Comparison of ENCODE assay signal across 13 cellular contexts in genomic region chr1:16168622-16169021, GRCh38. TPM values are rescaled to one million over a fixed set of nuclear protein-coding genes. Genes with fewer than 3 reads are reported as not detected.
A peak's percentile ranks its signal among the peaks of the same experiment; 100 is the strongest.
DNase-seq lines count a peak whose midpoint lies in the region; ATAC-seq and TF ChIP-seq lines count a peak whose summit lies in the region.
"Had no signal": no experiment of that assay in that cellular context is flagged by ENCODE, and none has a peak within 500 bp of the region (broad histone marks: within the 10 kb centered on the region; RNA-seq: fewer than 3 reads in every experiment).

No MANE protein-coding gene starts in this region.

- no peaks in the 10 kb centered on the region for H3K27me3 Mint-ChIP-seq in activated T-helper 17 cell treated with anti-CD3 and anti-CD28 coated beads, Interleukin-2, amount 50 U/mL, for 72 hours

- H3K27me3 ChIP-seq in BLaER1, result peaks cover 24% of the 10 kb centered on the region
- no peaks in the 10 kb centered on the region for H3K27me3 ChIP-seq in HUES48 (ENCODE audit: control insufficient read depth, insufficient read depth, low read length)
- H3K27me3 ChIP-seq in adrenal gland, result no peaks in the 10 kb centered on the region
- H3K27me3 ChIP-seq: vagina had no signal

- H3K27ac Mint-ChIP-seq in activated T-helper 17 cell treated with anti-CD3 and anti-CD28 coated beads, Interleukin-2, amount 50 U/mL, for 72 hours, result no peak overlapping the region

- no peaks in the 10 kb centered on the region; the same call in 1 of the 2 replicates for H4K20me1 ChIP-seq in BLaER1

- peak in 1 of 3 donors; percentile 44 for DNase-seq in mucosa of descending colon
- DNase-seq in adrenal gland, result no peak
- no peak for DNase-seq in DMS 273 treated with DMSO at 0.1 percent for 48 hours (lab: John Stamatoyannopoulos, UW)
- no peak for DNase-seq in 8988T
- DNase-seq: central memory CD4-positive, alpha-beta T cell; NCI-H146 had no signal

- H3K27ac ChIP-seq in BLaER1, result no peak overlapping the region
- peak overlapping the region; percentile 20 for H3K27ac ChIP-seq in HUES48 (ENCODE audit: low read depth, low read length)
- H3K27ac ChIP-seq in adrenal gland, result no peak overlapping the region
- H3K27ac ChIP-seq: GM23248 had no signal

- H3K4me3 ChIP-seq in BLaER1 (no peak overlapping the region), HUES48 (ENCODE audit: low read depth, low read length) (no peak overlapping the region), mucosa of descending colon (no peak overlapping the region), adrenal gland (no peak overlapping the region)
- H3K4me3 ChIP-seq: GM23248 had no signal

- no peak overlapping the region for H3K9ac ChIP-seq in BLaER1
- no peak overlapping the region for H3K9ac ChIP-seq in HUES48 (ENCODE audit: low read depth, low read length)
- H3K9ac ChIP-seq: GM23248 had no signal

- H3K4me3 Mint-ChIP-seq in activated T-helper 17 cell treated with anti-CD3 and anti-CD28 coated beads, Interleukin-2, amount 50 U/mL, for 72 hours, result peak overlapping the region; percentile 64

- H3K4me1 ChIP-seq in BLaER1, result peaks cover 53% of the 10 kb centered on the region
- peaks cover 22% of the 10 kb centered on the region for H3K4me1 ChIP-seq in HUES48 (ENCODE audit: control insufficient read depth, insufficient read depth, low read length)
- H3K4me1 ChIP-seq in mucosa of descending colon (ENCODE audit: low read depth), result peaks cover 26% of the 10 kb centered on the region
- peaks cover 11 to 17% of the 10 kb centered on the region in 2 donors for H3K4me1 ChIP-seq in adrenal gland (replicated peaks in 1 of 2)

- no peaks in the 10 kb centered on the region for H3K36me3 Mint-ChIP-seq in activated T-helper 17 cell treated with anti-CD3 and anti-CD28 coated beads, Interleukin-2, amount 50 U/mL, for 72 hours (ENCODE audit: low read depth)

- TF ChIP-seq POLR2A in adrenal gland (IDR thresholded peaks at IDR 0.05), result no peak

- peak; percentile 70 for ATAC-seq in activated T-helper 17 cell treated with anti-CD3 and anti-CD28 coated beads, Interleukin-2, amount 50 U/mL, for 72 hours (replicated peaks)
- ATAC-seq in mucosa of descending colon (peak; percentile 26), esophagus mucosa (no peak)
- ATAC-seq: HepG2 had no signal

- no peaks in the 10 kb centered on the region for H3K9me3 ChIP-seq in BLaER1
- H3K9me3 ChIP-seq in HUES48 (ENCODE audit: control insufficient read depth, insufficient read depth, low read length), result no peaks in the 10 kb centered on the region
- no peaks in the 10 kb centered on the region for H3K9me3 ChIP-seq in mucosa of descending colon
- no peaks in the 10 kb centered on the region for H3K9me3 ChIP-seq in adrenal gland (replicated peaks in 1 of 3)
- H3K9me3 ChIP-seq: vagina had no signal

- 58 to 81% (median 69%) methylated on average over 6 of the region's 6 CpGs for WGBS in adrenal gland, 4 donors

- no peaks in the 10 kb centered on the region for H3K9me3 Mint-ChIP-seq in activated T-helper 17 cell treated with anti-CD3 and anti-CD28 coated beads, Interleukin-2, amount 50 U/mL, for 72 hours

- TF ChIP-seq CTCF in mucosa of descending colon (IDR thresholded peaks at IDR 0.05) (no peak), adrenal gland (IDR thresholded peaks at IDR 0.05) (no peak)

- H3K4me1 Mint-ChIP-seq in activated T-helper 17 cell treated with anti-CD3 and anti-CD28 coated beads, Interleukin-2, amount 50 U/mL, for 72 hours, result peaks cover 23% of the 10 kb centered on the region

- intact Hi-C loops in mucosa of descending colon (cut with DNase I, micrococcal nuclease) (no loop called here), adrenal gland (cut with DNase I) (no loop called here)

- H3K4me2 ChIP-seq in BLaER1, result peak overlapping the region; percentile 87

- H3K36me3 ChIP-seq in BLaER1 (no peaks in the 10 kb centered on the region), HUES48 (ENCODE audit: control insufficient read depth, insufficient read depth, low read length) (no peaks in the 10 kb centered on the region), mucosa of descending colon (ENCODE audit: low read depth) (no peaks in the 10 kb centered on the region), adrenal gland (replicated peaks in 1 of 2) (no peaks in the 10 kb centered on the region)
- H3K36me3 ChIP-seq: vagina had no signal

RNA-seq across cellular contexts. Expression of gene EPHA2, which starts 12.8 kb away (rescaled TPM):
- total RNA-seq in activated T-helper 17 cell treated with anti-CD3 and anti-CD28 coated beads, Interleukin-2, amount 50 U/mL, for 72 hours, result under 1 TPM in 1 of 2 donors, not detected in 1; 0.13 TPM
- total RNA-seq in mucosa of descending colon (10 to 100 TPM; 36.8 to 43.5 (median 43.5) TPM), adrenal gland (10 to 100 TPM; 11.8 to 49.5 (median 19.2) TPM), esophagus mucosa (146 TPM)
- 10 to 100 TPM in 2 of 3 donors, 1 to 10 TPM in 1; 2.7 to 15.3 (median 11.5) TPM for polyA plus RNA-seq in adrenal gland

RNA-seq across cellular contexts. Expression of gene ARHGEF19, which starts 43.8 kb away (rescaled TPM):
- 10 to 100 TPM in 1 of 2 donors, 1 to 10 TPM in 1; 7.5 to 10.0 TPM for total RNA-seq in activated T-helper 17 cell treated with anti-CD3 and anti-CD28 coated beads, Interleukin-2, amount 50 U/mL, for 72 hours
- total RNA-seq in mucosa of descending colon, result 10 to 100 TPM in 1 of 3 donors, 1 to 10 TPM in 2; 5.3 to 13.3 (median 9.0) TPM
- 10 to 100 TPM; 11.4 to 46.2 (median 23.8) TPM for total RNA-seq in adrenal gland
- polyA plus RNA-seq in adrenal gland, result 10 to 100 TPM; 19.1 to 28.2 (median 19.1) TPM
- total RNA-seq in esophagus mucosa, result 21.9 TPM

Comparison
In these comparisons a context has a peak if more than half of its experiments do, and no peak if none do; other contexts are left out.
1. RNA of gene EPHA2, which starts 12.8 kb away (total RNA-seq): 146 TPM in esophagus mucosa (single experiment), 36.8 to 43.5 TPM in mucosa of descending colon and 11.8 to 49.5 TPM in adrenal gland; 0.13 TPM in activated T-helper 17 cell treated with anti-CD3 and anti-CD28 coated beads, Interleukin-2, amount 50 U/mL, for 72 hours; every median in the first group is over 10 times any median in the second.